In the genomic region with DNA sequence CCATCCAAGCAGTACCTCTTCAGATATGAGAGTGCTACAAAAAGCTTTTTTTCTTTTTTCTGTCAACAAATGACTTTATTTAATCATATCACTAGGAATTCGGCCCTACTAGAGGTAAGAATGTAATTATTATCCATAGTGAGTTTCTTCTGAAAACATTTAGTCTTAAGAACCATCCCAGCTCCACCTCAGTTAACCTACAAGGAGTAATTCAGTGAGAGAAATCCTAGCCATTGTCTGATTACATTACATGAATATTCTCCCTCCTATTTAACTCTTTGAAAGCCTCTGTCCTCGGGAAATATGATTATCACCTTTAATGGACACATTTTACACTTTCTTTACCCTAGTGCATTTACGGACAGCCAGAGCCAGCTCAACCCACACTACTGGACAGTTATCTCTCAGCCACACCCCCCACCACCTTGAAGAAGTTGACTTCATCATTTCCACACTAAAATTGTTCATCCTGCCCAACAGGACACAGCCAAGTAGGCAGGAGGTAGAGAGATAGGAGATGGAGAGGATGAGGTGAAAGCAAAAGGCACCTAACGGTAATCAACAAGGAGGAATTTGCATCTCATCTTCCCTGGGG, we compare ENCODE assay signal across 2 cellular contexts.
TF ChIP-seq lines count a peak whose summit lies in the region.

No MANE protein-coding gene starts in this region.

TF ChIP-seq in A549, 52 proteins besides CTCF, POLR2A, EP300 and RAD21 (continued from another document):
- TF ChIP-seq HDAC2 (IDR thresholded peaks at IDR 0.05) = no peak
- no peak for TF ChIP-seq HOXA7 (CRISPR knock-in tag; IDR thresholded peaks at IDR 0.05)
- no peak for TF ChIP-seq FOXS1 (CRISPR knock-in tag; IDR thresholded peaks at IDR 0.05)
- no peak for TF ChIP-seq NPAS2 (CRISPR knock-in tag; IDR thresholded peaks at IDR 0.05; ENCODE audit: borderline replicate concordance)
- TF ChIP-seq ZFP36 (IDR thresholded peaks at IDR 0.05; ENCODE audit: borderline replicate concordance, partially characterized antibody) = no peak
- TF ChIP-seq RFX5 (IDR thresholded peaks at IDR 0.05) = no peak
- TF ChIP-seq, protein P1, sequence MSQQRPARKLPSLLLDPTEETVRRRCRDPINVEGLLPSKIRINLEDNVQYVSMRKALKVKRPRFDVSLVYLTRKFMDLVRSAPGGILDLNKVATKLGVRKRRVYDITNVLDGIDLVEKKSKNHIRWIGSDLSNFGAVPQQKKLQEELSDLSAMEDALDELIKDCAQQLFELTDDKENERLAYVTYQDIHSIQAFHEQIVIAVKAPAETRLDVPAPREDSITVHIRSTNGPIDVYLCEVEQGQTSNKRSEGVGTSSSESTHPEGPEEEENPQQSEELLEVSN (IDR thresholded peaks at IDR 0.05; ENCODE audit: borderline replicate concordance, low read depth) = no peak
- TF ChIP-seq TP53 (CRISPR knock-in tag; IDR thresholded peaks at IDR 0.05) = no peak
- TF ChIP-seq, protein P2, sequence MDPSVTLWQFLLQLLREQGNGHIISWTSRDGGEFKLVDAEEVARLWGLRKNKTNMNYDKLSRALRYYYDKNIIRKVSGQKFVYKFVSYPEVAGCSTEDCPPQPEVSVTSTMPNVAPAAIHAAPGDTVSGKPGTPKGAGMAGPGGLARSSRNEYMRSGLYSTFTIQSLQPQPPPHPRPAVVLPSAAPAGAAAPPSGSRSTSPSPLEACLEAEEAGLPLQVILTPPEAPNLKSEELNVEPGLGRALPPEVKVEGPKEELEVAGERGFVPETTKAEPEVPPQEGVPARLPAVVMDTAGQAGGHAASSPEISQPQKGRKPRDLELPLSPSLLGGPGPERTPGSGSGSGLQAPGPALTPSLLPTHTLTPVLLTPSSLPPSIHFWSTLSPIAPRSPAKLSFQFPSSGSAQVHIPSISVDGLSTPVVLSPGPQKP (IDR thresholded peaks at IDR 0.05; ENCODE audit: low read depth, low read length) = no peak
- TF ChIP-seq CBX2 (IDR thresholded peaks at IDR 0.05; ENCODE audit: borderline replicate concordance, low read depth) = no peak
- TF ChIP-seq, protein P3, sequence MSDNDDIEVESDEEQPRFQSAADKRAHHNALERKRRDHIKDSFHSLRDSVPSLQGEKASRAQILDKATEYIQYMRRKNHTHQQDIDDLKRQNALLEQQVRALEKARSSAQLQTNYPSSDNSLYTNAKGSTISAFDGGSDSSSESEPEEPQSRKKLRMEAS (IDR thresholded peaks at IDR 0.05) = no peak

TF ChIP-seq in neural cell, 6 proteins besides CTCF, POLR2A, EP300 and RAD21 (continued from another document):
- TF ChIP-seq, protein P4, sequence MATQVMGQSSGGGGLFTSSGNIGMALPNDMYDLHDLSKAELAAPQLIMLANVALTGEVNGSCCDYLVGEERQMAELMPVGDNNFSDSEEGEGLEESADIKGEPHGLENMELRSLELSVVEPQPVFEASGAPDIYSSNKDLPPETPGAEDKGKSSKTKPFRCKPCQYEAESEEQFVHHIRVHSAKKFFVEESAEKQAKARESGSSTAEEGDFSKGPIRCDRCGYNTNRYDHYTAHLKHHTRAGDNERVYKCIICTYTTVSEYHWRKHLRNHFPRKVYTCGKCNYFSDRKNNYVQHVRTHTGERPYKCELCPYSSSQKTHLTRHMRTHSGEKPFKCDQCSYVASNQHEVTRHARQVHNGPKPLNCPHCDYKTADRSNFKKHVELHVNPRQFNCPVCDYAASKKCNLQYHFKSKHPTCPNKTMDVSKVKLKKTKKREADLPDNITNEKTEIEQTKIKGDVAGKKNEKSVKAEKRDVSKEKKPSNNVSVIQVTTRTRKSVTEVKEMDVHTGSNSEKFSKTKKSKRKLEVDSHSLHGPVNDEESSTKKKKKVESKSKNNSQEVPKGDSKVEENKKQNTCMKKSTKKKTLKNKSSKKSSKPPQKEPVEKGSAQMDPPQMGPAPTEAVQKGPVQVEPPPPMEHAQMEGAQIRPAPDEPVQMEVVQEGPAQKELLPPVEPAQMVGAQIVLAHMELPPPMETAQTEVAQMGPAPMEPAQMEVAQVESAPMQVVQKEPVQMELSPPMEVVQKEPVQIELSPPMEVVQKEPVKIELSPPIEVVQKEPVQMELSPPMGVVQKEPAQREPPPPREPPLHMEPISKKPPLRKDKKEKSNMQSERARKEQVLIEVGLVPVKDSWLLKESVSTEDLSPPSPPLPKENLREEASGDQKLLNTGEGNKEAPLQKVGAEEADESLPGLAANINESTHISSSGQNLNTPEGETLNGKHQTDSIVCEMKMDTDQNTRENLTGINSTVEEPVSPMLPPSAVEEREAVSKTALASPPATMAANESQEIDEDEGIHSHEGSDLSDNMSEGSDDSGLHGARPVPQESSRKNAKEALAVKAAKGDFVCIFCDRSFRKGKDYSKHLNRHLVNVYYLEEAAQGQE (IDR thresholded peaks at IDR 0.05; ENCODE audit: borderline replicate concordance) = no peak
- TF ChIP-seq MXI1 (conservative IDR thresholded peaks at IDR 0.05; ENCODE audit: poor library complexity, severe bottlenecking) = no peak
